22 cellular contexts compared by ENCODE assay signal in the genomic region with DNA sequence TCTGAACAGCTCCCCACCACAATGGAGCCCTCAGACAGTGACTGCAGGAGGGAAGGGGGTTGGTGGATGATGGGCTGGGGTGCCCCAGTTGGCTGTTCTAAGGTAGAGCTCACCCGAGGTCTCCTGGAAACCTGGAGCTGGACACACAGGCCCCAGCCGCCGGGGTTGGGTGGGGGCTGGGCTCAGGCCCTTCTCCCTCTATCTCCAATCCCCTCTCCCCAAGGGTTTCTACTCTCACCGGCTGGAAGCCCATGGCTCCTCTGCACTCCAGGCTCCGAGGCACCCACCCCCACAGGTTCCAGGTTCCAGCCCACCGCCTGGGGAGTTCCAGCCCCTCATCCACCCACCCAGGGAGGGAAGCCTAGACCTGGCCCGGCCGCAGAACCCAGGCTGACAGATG. TPM values are rescaled to one million over a fixed set of nuclear protein-coding genes. Genes with fewer than 3 reads are reported as not detected.
A peak's percentile ranks its signal among the peaks of the same experiment; 100 is the strongest.
DNase-seq lines count a peak whose midpoint lies in the region; FAIRE-seq and TF ChIP-seq lines count a peak whose summit lies in the region.
"Had no signal": no experiment of that assay in that cellular context is flagged by ENCODE, and none has a peak within 500 bp of the region (broad histone marks: within the 10 kb centered on the region; RNA-seq: fewer than 3 reads in every experiment).

No MANE protein-coding gene starts in this region.

- no peak overlapping the region for H3K27ac ChIP-seq in kidney (ENCODE audit: low read depth in 2 of 2, low read length in 2 of 2)
- H3K27ac ChIP-seq: C4-2B, HL-60, Peyer's patch had no signal

- H3K4me3 ChIP-seq in NT2/D1 (ENCODE audit: insufficient read length, low read depth) = no peak overlapping the region
- H3K4me3 ChIP-seq in kidney (ENCODE audit: low read length in 2 of 2) = no peak overlapping the region
- H3K4me3 ChIP-seq: HAP-1, Peyer's patch had no signal

- H3K36me3 ChIP-seq in NT2/D1 (ENCODE audit: insufficient read depth, insufficient read length, low read length) = no peaks in the 10 kb centered on the region
- H3K36me3 ChIP-seq in kidney (ENCODE audit: control insufficient read depth in 1 of 2, insufficient read depth in 2 of 2, low read length in 2 of 2) = no peaks in the 10 kb centered on the region
- H3K36me3 ChIP-seq: HAP-1, Peyer's patch had no signal

- H3K4me1 ChIP-seq in NT2/D1 (ENCODE audit: insufficient read depth, insufficient read length) = peaks cover 25% of the 10 kb centered on the region
- no peaks in the 10 kb centered on the region for H3K4me1 ChIP-seq in kidney (ENCODE audit: control insufficient read depth in 1 of 2, insufficient read depth in 1 of 2, low read depth in 1 of 2, low read length in 2 of 2)
- H3K4me1 ChIP-seq: HAP-1 had no signal

- peak; percentile 15 for DNase-seq in GM12891 (ENCODE audit: insufficient read length, low spot score)
- no peak for DNase-seq in NT2/D1 (ENCODE audit: low read depth, low spot score)
- DNase-seq in kidney = peak; percentile 57
- peak; percentile 65 for DNase-seq in posterior vena cava (ENCODE audit: low spot score)
- no peak for DNase-seq in NCI-H1048 (lab: John Stamatoyannopoulos, UW)
- DNase-seq in T-helper 2 cell = no peak
- DNase-seq in 8988T = no peak
- DNase-seq: DMS53, GDM1, KG1, NCI-H1092 treated with DMSO at 0.1 percent for 48 hours, NCI-H1436 treated with DMSO at 0.1 percent for 48 hours, NCI-H1930, NCI-H510A treated with DMSO at 0.1 percent for 48 hours, NCI-H748 treated with DMSO at 0.1 percent for 48 hours had no signal

- H3K9ac ChIP-seq in NT2/D1 (ENCODE audit: insufficient read length, low read depth) (peak overlapping the region; percentile 16), kidney (ENCODE audit: low read length in 2 of 2) (no peak overlapping the region)

- no peak for TF ChIP-seq CTCF in kidney (IDR thresholded peaks at IDR 0.05; ENCODE audit: borderline replicate concordance, extremely low read depth, insufficient read depth)

- H3K9me3 ChIP-seq in NT2/D1 (ENCODE audit: insufficient read depth, low read length) (no peaks in the 10 kb centered on the region), kidney (ENCODE audit: control insufficient read depth in 1 of 2, low read length in 2 of 2) (no peaks in the 10 kb centered on the region)
- H3K9me3 ChIP-seq: HAP-1, Peyer's patch had no signal

- TF ChIP-seq POLR2A in GM12891 (IDR thresholded peaks at IDR 0.05; ENCODE audit: low read depth, low read length) = no peak

- intact Hi-C loops in kidney (cut with DNase I) (no loop called here), posterior vena cava (cut with DNase I) (no loop called here)

- H3K27me3 ChIP-seq in NT2/D1 (ENCODE audit: insufficient read depth, insufficient read length) = peaks cover 29% of the 10 kb centered on the region

- FAIRE-seq in GM12891 (lab: Jason Lieb, UNC) = no peak
- FAIRE-seq in kidney (lab: Jason Lieb, UNC) = no peak
- FAIRE-seq: A204.1, D721Med had no signal

TF ChIP-seq in GM12891, 5 proteins besides CTCF, POLR2A, EP300 and RAD21:
- TF ChIP-seq POLR2AphosphoS5 (IDR thresholded peaks at IDR 0.05; ENCODE audit: low read depth, low read length) = no peak
- TF ChIP-seq POU2F2 (IDR thresholded peaks at IDR 0.05; ENCODE audit: low read depth, low read length) = no peak
- TF ChIP-seq TAF1 (IDR thresholded peaks at IDR 0.05; ENCODE audit: low read depth, low read length) = no peak
- no peak for TF ChIP-seq SPI1 (IDR thresholded peaks at IDR 0.05; ENCODE audit: low read depth, low read length)
- no peak for TF ChIP-seq PAX5 (IDR thresholded peaks at IDR 0.05; ENCODE audit: insufficient read depth, low read length, severe bottlenecking)

RNA-seq across cellular contexts. Expression of gene NR5A1, which starts 0.8 kb away (rescaled TPM):
- 0.26 TPM for polyA plus RNA-seq in GM12891 (2012; ENCODE audit: low read depth, missing spikeins)
- total RNA-seq in kidney (not detected), posterior vena cava (under 1 TPM in 1 of 2 donors, not detected in 1; 0.14 TPM)
- polyA plus RNA-seq in kidney (ENCODE audit: insufficient read depth, low read depth, low replicate concordance) = not detected

RNA-seq across cellular contexts. Expression of gene ADGRD2, which starts 56.2 kb away (rescaled TPM):
- polyA plus RNA-seq in GM12891 (2012; ENCODE audit: low read depth, missing spikeins) = not detected
- total RNA-seq in kidney = not detected
- not detected for polyA plus RNA-seq in kidney (ENCODE audit: insufficient read depth, low read depth, low replicate concordance)
- total RNA-seq in posterior vena cava = not detected
- total RNA-seq: HT-29, Peyer's patch had no signal

Comparison
In these comparisons a context has a peak if more than half of its experiments do, and no peak if none do; other contexts are left out.
1. DNase-seq: peak in GM12891 (single experiment), kidney (single experiment) and posterior vena cava (single experiment); none in NT2/D1 (single experiment), NCI-H1048 (single experiment), T-helper 2 cell (0 of 5) and 8988T (single experiment).